In genomic region chr3:111737056-111737711, GRCh38 we compare ENCODE assay signal across 12 cellular contexts.
A peak's percentile ranks its signal among the peaks of the same experiment; 100 is the strongest.
DNase-seq lines count a peak whose midpoint lies in the region; ATAC-seq and TF ChIP-seq lines count a peak whose summit lies in the region.
"Had no signal": no experiment of that assay in that cellular context is flagged by ENCODE, and none has a peak within 500 bp of the region (broad histone marks: within the 10 kb centered on the region; RNA-seq: fewer than 3 reads in every experiment).

No MANE protein-coding gene starts in this region.

- TF ChIP-seq CTCF in fibroblast of the aortic adventitia (IDR thresholded peaks at IDR 0.05; ENCODE audit: insufficient read depth, low read length) (no peak), osteocyte (IDR thresholded peaks at IDR 0.05) (no peak), vagina (IDR thresholded peaks at IDR 0.05) (no peak)

- intact Hi-C loops in Right ventricle myocardium inferior (cut with DNase I), result loop anchor here (1.0 to 5.0 kb wide), 3 partner anchors 50 to 230 kb away; no protein-coding TSS in a partner anchor
- intact Hi-C loops in cardiac septum (cut with DNase I), result loop anchor here (5.0 kb wide), 4 partner anchors 50 to 170 kb away; no protein-coding TSS in a partner anchor
- intact Hi-C loops in vagina (cut with DNase I), result loop anchor here (10.0 kb wide), 1 partner anchor 68 kb away; no protein-coding TSS in a partner anchor

- no peaks in the 10 kb centered on the region for H3K36me3 Mint-ChIP-seq in osteocyte (ENCODE audit: unreplicated experiment)

- H3K27me3 ChIP-seq in vagina, result no peaks in the 10 kb centered on the region

- no peak for TF ChIP-seq POLR2A in vagina (IDR thresholded peaks at IDR 0.05)

- no peaks in the 10 kb centered on the region for H3K36me3 ChIP-seq in vagina

- peak; percentile 45 for ATAC-seq in Right ventricle myocardium inferior
- ATAC-seq: K562 had no signal

- H3K4me3 ChIP-seq in fibroblast of the aortic adventitia (ENCODE audit: low read depth, low read length) (no peak overlapping the region), vagina (no peak overlapping the region)
- H3K4me3 ChIP-seq: K562 had no signal

- DNase-seq in Right ventricle myocardium inferior (ENCODE audit: missing footprints) (peak; percentile 77), cardiac septum (ENCODE audit: low spot score) (no peak), fibroblast of the aortic adventitia (ENCODE audit: low read depth) (peak; percentile 45), osteocyte (ENCODE audit: extremely low spot score, unreplicated experiment) (no peak), vagina (ENCODE audit: extremely low spot score in 2 of 2) (no peak), pons (ENCODE audit: low spot score) (no peak), Kasumi-1 (lab: John Stamatoyannopoulos, UW) (no peak), HEK293T (ENCODE audit: extremely low spot score) (no peak)
- DNase-seq: activated CD4-positive, alpha-beta memory T cell treated with anti-CD3 and anti-CD28 coated beads, Interleukin-2, amount 10 ng/mL, durations not matched to agents 7 days and 5 days; activated naive CD4-positive, alpha-beta T cell; NCI-H2081 treated with DMSO at 0.1 percent for 48 hours had no signal

- peaks cover 33% of the 10 kb centered on the region for H3K4me1 ChIP-seq in vagina

- H3K9me3 ChIP-seq in vagina, result no peaks in the 10 kb centered on the region

- POLR2A ChIA-PET in HEK293T (lab: Yijun Ruan, JAX), result interaction anchor here (0.8 to 1.0 kb wide), 3 partner anchors 12 to 242 kb away, joined by 3 to 5 read pairs (median 3); partner anchors contain the start of gene ABHD10

- H3K27ac ChIP-seq in vagina, result peak overlapping the region; percentile 64

- peak overlapping the region; percentile 84 for H3K27ac Mint-ChIP-seq in osteocyte (ENCODE audit: unreplicated experiment)
- H3K27ac Mint-ChIP-seq: activated CD4-positive, alpha-beta memory T cell treated with anti-CD3 and anti-CD28 coated beads, Interleukin-2, amount 10 ng/mL, durations not matched to agents 7 days and 5 days had no signal

- no peaks in the 10 kb centered on the region for H3K27me3 Mint-ChIP-seq in osteocyte (ENCODE audit: unreplicated experiment)
- H3K27me3 Mint-ChIP-seq: activated CD4-positive, alpha-beta memory T cell treated with anti-CD3 and anti-CD28 coated beads, Interleukin-2, amount 10 ng/mL, durations not matched to agents 7 days and 5 days had no signal

- H3K4me1 Mint-ChIP-seq in osteocyte (ENCODE audit: unreplicated experiment), result peaks cover 75% of the 10 kb centered on the region

- CTCF ChIA-PET in HEK293T (lab: Yijun Ruan, JAX), result no interaction called here

- H3K9me3 Mint-ChIP-seq in osteocyte (ENCODE audit: unreplicated experiment), result no peaks in the 10 kb centered on the region
- H3K9me3 Mint-ChIP-seq: activated CD4-positive, alpha-beta memory T cell treated with anti-CD3 and anti-CD28 coated beads, Interleukin-2, amount 10 ng/mL, durations not matched to agents 7 days and 5 days had no signal

- H3K4me3 Mint-ChIP-seq in osteocyte (ENCODE audit: unreplicated experiment), result peak overlapping the region; percentile 4
- H3K4me3 Mint-ChIP-seq: activated CD4-positive, alpha-beta memory T cell treated with anti-CD3 and anti-CD28 coated beads, Interleukin-2, amount 10 ng/mL, durations not matched to agents 7 days and 5 days had no signal

TF ChIP-seq in HEK293T, 16 proteins besides CTCF, POLR2A, EP300 and RAD21:
- no peak for TF ChIP-seq L3MBTL2 (conservative IDR thresholded peaks at IDR 0.05)
- TF ChIP-seq BHLHE40 (IDR thresholded peaks at IDR 0.05; ENCODE audit: borderline replicate concordance), result no peak
- no peak for TF ChIP-seq PKNOX1 (IDR thresholded peaks at IDR 0.05)
- TF ChIP-seq LEF1 (IDR thresholded peaks at IDR 0.05; ENCODE audit: borderline replicate concordance), result no peak
- no peak for TF ChIP-seq CTBP1 (IDR thresholded peaks at IDR 0.05; ENCODE audit: borderline replicate concordance)
- TF ChIP-seq FOXK2 (IDR thresholded peaks at IDR 0.05), result no peak
- no peak for TF ChIP-seq FOXM1 (IDR thresholded peaks at IDR 0.05; ENCODE audit: borderline replicate concordance)
- TF ChIP-seq TARDBP (IDR thresholded peaks at IDR 0.05), result no peak
- TF ChIP-seq SP1 (IDR thresholded peaks at IDR 0.05), result no peak
- no peak for TF ChIP-seq SUZ12 (IDR thresholded peaks at IDR 0.05)
- no peak for TF ChIP-seq NFRKB (IDR thresholded peaks at IDR 0.05)
- TF ChIP-seq ELF4 (IDR thresholded peaks at IDR 0.05), result no peak
- TF ChIP-seq ZNF384 (IDR thresholded peaks at IDR 0.05), result no peak
- no peak for TF ChIP-seq FOXA1 (IDR thresholded peaks at IDR 0.05)

Comparison
In these comparisons a context has a peak if more than half of its experiments do, and no peak if none do; other contexts are left out.
1. DNase-seq: peak in Right ventricle myocardium inferior (single experiment) and fibroblast of the aortic adventitia (single experiment); none in cardiac septum (single experiment), osteocyte (single experiment), vagina (0 of 2), pons (single experiment), Kasumi-1 (0 of 2) and HEK293T (single experiment).